14 cellular contexts compared by ENCODE assay signal in the genomic region with DNA sequence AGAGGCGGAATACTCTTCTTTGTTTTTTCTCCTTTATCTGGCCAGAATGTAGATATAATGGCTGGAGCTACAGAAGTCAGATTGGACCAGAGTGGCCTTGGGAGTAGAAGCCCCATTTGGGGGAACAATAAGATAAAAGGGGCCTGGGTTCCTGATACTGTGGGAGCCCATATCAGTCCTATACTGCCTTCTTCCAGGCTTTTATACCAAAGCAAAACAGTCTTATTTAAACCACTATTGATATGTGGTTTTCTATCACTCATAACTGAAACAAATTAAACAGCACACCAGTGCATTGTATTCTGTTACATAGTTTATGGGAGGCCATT. TPM values are rescaled to one million over a fixed set of nuclear protein-coding genes. Genes with fewer than 3 reads are reported as not detected.
DNase-seq lines count a peak whose midpoint lies in the region; ATAC-seq, FAIRE-seq and TF ChIP-seq lines count a peak whose summit lies in the region.
"Had no signal": no experiment of that assay in that cellular context is flagged by ENCODE, and none has a peak within 500 bp of the region (broad histone marks: within the 10 kb centered on the region; RNA-seq: fewer than 3 reads in every experiment).

No MANE protein-coding gene starts in this region.

- peak overlapping the region; percentile 29 for H3K4me2 ChIP-seq in keratinocyte (ENCODE audit: control insufficient read depth, extremely low read depth, insufficient read depth, low read depth, low read length)

- peak overlapping the region; percentile 82 for H3K9ac ChIP-seq in adipocyte (ENCODE audit: low read length)
- H3K9ac ChIP-seq in keratinocyte (ENCODE audit: control insufficient read depth, extremely low read depth, insufficient read depth, low read length), result no peak overlapping the region

- no peak for ATAC-seq in HG03354 (IDR thresholded peaks at IDR 0.05; ENCODE audit: poor library complexity, severe bottlenecking, unreplicated experiment)

- H3K27ac ChIP-seq in C4-2B (peak overlapping the region; percentile 52; the same call in 1 of the 2 replicates), keratinocyte (ENCODE audit: control insufficient read depth, insufficient read depth, low read length) (peak overlapping the region; percentile 71), skin epidermis (peak overlapping the region in 14 of 21 experiments; percentile 0 to 75 (median 52))
- H3K27ac ChIP-seq: SK-N-MC had no signal

- H3K4me3 ChIP-seq in adipocyte (ENCODE audit: low read length), result peak overlapping the region; percentile 67
- H3K4me3 ChIP-seq in keratinocyte (ENCODE audit: control insufficient read depth in 2 of 3, extremely low read depth in 1 of 3, insufficient read depth in 2 of 3, low read depth in 1 of 3, low read length in 3 of 3), result peak overlapping the region in 2 of 3 experiments; percentile 1 to 28
- no peak overlapping the region for H3K4me3 ChIP-seq in skin epidermis
- H3K4me3 ChIP-seq: mucosa of descending colon, SK-N-MC had no signal

- no peaks in the 10 kb centered on the region for H3K9me3 ChIP-seq in adipocyte (ENCODE audit: control insufficient read depth, low read length)
- no peaks in the 10 kb centered on the region for H3K9me3 ChIP-seq in keratinocyte (ENCODE audit: control insufficient read depth, low read depth, low read length)
- H3K9me3 ChIP-seq: mucosa of descending colon had no signal

- dilution Hi-C loops in keratinocyte (cut with MboI; ENCODE audit: extremely low pct_ligation_motif_present, low sequenced_read_pairs), result no loop called here

- H3K4me1 ChIP-seq in adipocyte (ENCODE audit: control insufficient read depth, insufficient read depth, low read length), result peaks cover 26% of the 10 kb centered on the region
- peaks cover 15% of the 10 kb centered on the region for H3K4me1 ChIP-seq in keratinocyte (ENCODE audit: control insufficient read depth, extremely low read depth, insufficient read depth, low read length)

- H2AFZ ChIP-seq in keratinocyte (ENCODE audit: control insufficient read depth, low read length), result peak overlapping the region; percentile 52

- H3K27me3 ChIP-seq in adipocyte (replicated peaks; ENCODE audit: control insufficient read depth, insufficient read depth, low read length) (no peaks in the 10 kb centered on the region), keratinocyte (ENCODE audit: control insufficient read depth, extremely low read depth, insufficient read depth, low read length) (no peaks in the 10 kb centered on the region)

- no peaks in the 10 kb centered on the region for H4K20me1 ChIP-seq in keratinocyte (ENCODE audit: control insufficient read depth, extremely low read depth, insufficient read depth, low read length)

- no peak for FAIRE-seq in keratinocyte (lab: Jason Lieb, UNC)

- H3K36me3 ChIP-seq in adipocyte (ENCODE audit: control insufficient read depth, insufficient read depth, low read length, severe bottlenecking) (no peaks in the 10 kb centered on the region), keratinocyte (ENCODE audit: control insufficient read depth in 2 of 2, extremely low read depth in 1 of 2, insufficient read depth in 2 of 2, low read length in 2 of 2) (no peaks in the 10 kb centered on the region)

- no peaks in the 10 kb centered on the region for H3K79me2 ChIP-seq in keratinocyte (ENCODE audit: control insufficient read depth, insufficient read depth, low read length)

- TF ChIP-seq CTCF in C4-2B (conservative IDR thresholded peaks at IDR 0.05) (no peak), keratinocyte (optimal IDR thresholded peaks at IDR 0.05 in 1 of 3, IDR thresholded peaks at IDR 0.05 in 1 of 3, conservative IDR thresholded peaks at IDR 0.05 in 1 of 3; ENCODE audit: extremely low read depth in 1 of 3, insufficient read depth in 2 of 3, low read length in 3 of 3) (no peak)

- DNase-seq in adipocyte (ENCODE audit: low read depth) (no peak), keratinocyte (ENCODE audit: low read depth, low spot score) (no peak), OCI-M2 (lab: John Stamatoyannopoulos, UW; ENCODE audit: unreplicated experiment) (no peak)
- DNase-seq in stimulated activated CD4-positive, alpha-beta T cell treated with anti-CD3 and anti-CD28 coated beads, Interleukin-4, amount 100 ng/mL, for 4 hours, result no peak
- DNase-seq in stimulated activated CD4-positive, alpha-beta T cell treated with anti-CD3 and anti-CD28 coated beads, Interleukin-4, amount 100 ng/mL, for 24 hours, result no peak
- DNase-seq: activated naive CD4-positive, alpha-beta T cell treated with anti-CD3 and anti-CD28 coated beads, Interleukin-2, amount 10 ng/mL, durations not matched to agents 7 days and 5 days; DMS 273 treated with DMSO at 0.1 percent for 48 hours; immature natural killer cell had no signal

- no peaks in the 10 kb centered on the region for H3K9me1 ChIP-seq in keratinocyte (ENCODE audit: control insufficient read depth, extremely low read depth, insufficient read depth, low read length)

RNA-seq across cellular contexts. Expression of a gene that starts 14.3 kb away (rescaled TPM):
- not detected in 3 replicates for polyA plus RNA-seq in keratinocyte
- polyA plus RNA-seq in keratinocyte (2011; ENCODE audit: low read depth), result not detected
- polyA plus RNA-seq in keratinocyte (2011; cell fraction: cytosol; rRNA removed), result not detected in 2 replicates
- not detected in 2 replicates for polyA plus RNA-seq in keratinocyte (2011; cell fraction: nucleus; rRNA removed)
- not detected in 2 replicates for polyA plus RNA-seq in keratinocyte (2012; ENCODE audit: low replicate concordance)
- polyA minus RNA-seq in keratinocyte, result not detected in 3 replicates
- not detected for polyA minus RNA-seq in keratinocyte (2011; cell fraction: cytosol; rRNA and poly(A)+ RNA removed)
- not detected in 2 replicates for polyA minus RNA-seq in keratinocyte (2011; cell fraction: nucleus; rRNA and poly(A)+ RNA removed)
- polyA plus RNA-seq: immature natural killer cell had no signal

RNA-seq across cellular contexts. Expression of a gene that starts 17.6 kb away (rescaled TPM):
- polyA plus RNA-seq in keratinocyte, result not detected in 3 replicates
- polyA plus RNA-seq in keratinocyte (2011; ENCODE audit: low read depth), result not detected
- not detected in 2 replicates for polyA plus RNA-seq in keratinocyte (2011; cell fraction: cytosol; rRNA removed)
- not detected in 2 replicates for polyA plus RNA-seq in keratinocyte (2011; cell fraction: nucleus; rRNA removed)
- polyA plus RNA-seq in keratinocyte (2012; ENCODE audit: low replicate concordance), result not detected in 2 replicates
- polyA minus RNA-seq in keratinocyte, result not detected in 3 replicates
- polyA minus RNA-seq in keratinocyte (2011; cell fraction: cytosol; rRNA and poly(A)+ RNA removed), result not detected
- not detected in 2 replicates for polyA minus RNA-seq in keratinocyte (2011; cell fraction: nucleus; rRNA and poly(A)+ RNA removed)
- polyA plus RNA-seq: immature natural killer cell had no signal

RNA-seq across cellular contexts. Expression of a gene that starts 34.4 kb away (rescaled TPM):
- polyA plus RNA-seq in keratinocyte, result not detected in 3 replicates
- not detected for polyA plus RNA-seq in keratinocyte (2011; ENCODE audit: low read depth)
- polyA plus RNA-seq in keratinocyte (2011; cell fraction: cytosol; rRNA removed), result not detected in 2 replicates
- polyA plus RNA-seq in keratinocyte (2011; cell fraction: nucleus; rRNA removed), result not detected in 2 replicates
- not detected in 2 replicates for polyA plus RNA-seq in keratinocyte (2012; ENCODE audit: low replicate concordance)
- not detected in 3 replicates for polyA minus RNA-seq in keratinocyte
- not detected for polyA minus RNA-seq in keratinocyte (2011; cell fraction: cytosol; rRNA and poly(A)+ RNA removed)
- polyA minus RNA-seq in keratinocyte (2011; cell fraction: nucleus; rRNA and poly(A)+ RNA removed), result not detected in 2 replicates
- polyA plus RNA-seq: immature natural killer cell, urinary bladder had no signal

RNA-seq across cellular contexts. Expression of a gene that starts 53.4 kb away (rescaled TPM):
- not detected in 3 replicates for polyA plus RNA-seq in keratinocyte
- polyA plus RNA-seq in keratinocyte (2011; ENCODE audit: low read depth), result not detected
- polyA plus RNA-seq in keratinocyte (2011; cell fraction: cytosol; rRNA removed), result not detected in 2 replicates
- not detected in 2 replicates for polyA plus RNA-seq in keratinocyte (2011; cell fraction: nucleus; rRNA removed)
- not detected in 2 replicates for polyA plus RNA-seq in keratinocyte (2012; ENCODE audit: low replicate concordance)
- not detected in 3 replicates for polyA minus RNA-seq in keratinocyte
- not detected for polyA minus RNA-seq in keratinocyte (2011; cell fraction: cytosol; rRNA and poly(A)+ RNA removed)
- polyA minus RNA-seq in keratinocyte (2011; cell fraction: nucleus; rRNA and poly(A)+ RNA removed), result not detected in 2 replicates
- polyA plus RNA-seq: immature natural killer cell, urinary bladder had no signal

Comparison
In these comparisons a context has a peak if more than half of its experiments do, and no peak if none do; other contexts are left out.
1. H3K4me3 ChIP-seq: peak in adipocyte (single experiment) and keratinocyte (2 of 3); none in skin epidermis (0 of 7).
2. Peak in every context shown above with its lines, with median percentiles within 50 percentile points of each other: H3K27ac ChIP-seq.